Comparison of ENCODE assay signal across 2 cellular contexts in the genomic region with DNA sequence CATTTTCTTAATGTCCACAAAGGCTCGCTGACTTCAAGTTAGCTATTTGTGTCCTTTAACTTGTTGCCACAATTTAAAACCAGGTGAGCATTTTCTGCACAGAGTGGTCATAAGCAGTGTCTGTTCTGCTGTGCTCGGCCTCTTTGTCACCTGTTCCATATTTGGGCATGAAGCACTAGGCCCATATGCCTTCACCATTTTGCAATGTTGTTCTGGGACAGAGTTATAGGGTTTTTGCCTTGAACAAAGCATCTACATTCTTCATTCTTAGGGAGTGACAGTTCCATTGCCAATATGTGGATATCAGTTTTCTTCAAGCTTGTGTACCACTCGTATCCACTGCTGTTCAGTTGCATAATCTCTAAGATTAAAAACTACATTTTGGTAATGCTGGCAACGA.
TF ChIP-seq lines count a peak whose summit lies in the region.

No MANE protein-coding gene starts in this region.

TF ChIP-seq in GM12891, 5 proteins besides CTCF, POLR2A, EP300 and RAD21:
- no peak for TF ChIP-seq POLR2AphosphoS5 (IDR thresholded peaks at IDR 0.05; ENCODE audit: low read depth, low read length)

TF ChIP-seq in GM12878, 131 proteins besides CTCF, POLR2A, EP300 and RAD21:
- TF ChIP-seq SRF (IDR thresholded peaks at IDR 0.05; ENCODE audit: low read depth in 2 of 2, low read length in 2 of 2) (peak; percentile 72 to 89), PAX8 (IDR thresholded peaks at IDR 0.05) (no peak)
